9 cellular contexts compared by ENCODE assay signal in the genomic region with DNA sequence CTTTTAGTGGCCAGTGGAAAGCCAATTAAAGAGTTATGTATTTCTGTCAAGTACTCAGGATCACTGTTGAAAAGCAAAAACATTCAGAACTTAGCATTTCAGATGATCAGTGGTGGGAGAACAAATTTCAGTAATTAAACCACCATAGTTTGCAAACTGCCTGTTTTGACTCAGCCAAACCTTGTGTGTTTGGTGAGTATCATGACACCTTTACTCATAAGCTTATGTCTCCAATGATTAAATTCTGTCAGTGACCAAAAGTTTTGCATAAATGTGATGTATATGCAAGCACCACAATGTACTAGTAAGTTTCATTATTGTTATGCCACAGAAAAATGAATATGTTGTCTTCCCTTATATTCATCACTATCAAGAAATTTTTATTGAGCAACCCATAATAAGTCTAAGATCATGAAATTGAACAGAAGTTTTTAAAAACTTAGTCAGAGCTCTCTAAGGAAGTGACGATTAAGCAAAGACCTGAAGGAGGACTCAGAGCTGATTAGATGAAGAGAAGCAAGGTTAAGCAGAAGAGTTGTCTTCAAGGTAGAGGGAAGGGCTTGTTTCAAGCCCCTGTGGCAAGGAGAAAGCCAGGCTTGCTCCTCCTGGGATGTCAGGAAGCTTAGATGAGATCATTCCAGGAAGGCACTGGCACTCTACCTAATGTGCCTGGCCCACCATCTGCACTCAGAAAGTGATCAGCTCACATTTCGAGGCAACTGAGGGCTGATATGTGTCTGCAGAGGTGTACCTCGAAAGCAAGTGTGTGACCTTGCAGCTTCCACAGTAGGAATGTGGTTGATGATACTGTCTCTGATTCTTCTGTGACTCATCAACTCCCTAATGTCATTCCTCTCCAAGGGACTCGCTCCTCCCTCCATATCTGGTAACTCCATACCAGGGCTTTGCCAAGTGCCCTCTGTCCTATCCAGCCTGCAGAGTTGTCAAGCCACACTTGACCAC. TPM values are rescaled to one million over a fixed set of nuclear protein-coding genes. Genes with fewer than 3 reads are reported as not detected.
DNase-seq lines count a peak whose midpoint lies in the region; ATAC-seq, FAIRE-seq and TF ChIP-seq lines count a peak whose summit lies in the region.
"Had no signal": no experiment of that assay in that cellular context is flagged by ENCODE, and none has a peak within 500 bp of the region (broad histone marks: within the 10 kb centered on the region; RNA-seq: fewer than 3 reads in every experiment).

No MANE protein-coding gene starts in this region.

- no peak for TF ChIP-seq CTCF in fibroblast of villous mesenchyme (IDR thresholded peaks at IDR 0.05; ENCODE audit: insufficient read depth, low read depth, low read length)
- no peak for TF ChIP-seq CTCF in gastroesophageal sphincter (IDR thresholded peaks at IDR 0.05)

- ATAC-seq in GM21529 (IDR thresholded peaks at IDR 0.05; ENCODE audit: unreplicated experiment) (peak; percentile 74), gastroesophageal sphincter (no peak)

- FAIRE-seq in GM12892 (lab: Jason Lieb, UNC), result peak; percentile 78

- DNase-seq in GM12892 (ENCODE audit: insufficient read length), result no peak
- peak; percentile 31 for DNase-seq in HS-27A (ENCODE audit: low read depth)
- peak; percentile 28 for DNase-seq in fibroblast of villous mesenchyme (ENCODE audit: low read depth)
- no peak for DNase-seq in hippocampal formation (lab: John Stamatoyannopoulos, UW)
- DNase-seq in stimulated activated naive CD4-positive, alpha-beta T cell treated with Interleukin-2 at 50 U/mL for 16 hours (lab: John Stamatoyannopoulos, UW), result no peak
- no peak for DNase-seq in activated gamma-delta T cell (lab: John Stamatoyannopoulos, UW)

- TF ChIP-seq POLR2A in GM12892 (IDR thresholded peaks at IDR 0.05; ENCODE audit: low read depth, low read length) (no peak), gastroesophageal sphincter (IDR thresholded peaks at IDR 0.05) (no peak)

- H3K4me3 ChIP-seq in fibroblast of villous mesenchyme (ENCODE audit: low read depth, low read length) (no peak overlapping the region), gastroesophageal sphincter (no peak overlapping the region)
- H3K4me3 ChIP-seq: thoracic aorta had no signal

- no peaks in the 10 kb centered on the region for H3K9me3 ChIP-seq in gastroesophageal sphincter
- H3K9me3 ChIP-seq: thoracic aorta had no signal

- 82 to 85% methylated on average over 4 of the region's 4 CpGs for WGBS in gastroesophageal sphincter (ENCODE audit: low coverage in 1 of 2), 2 donors

- H3K27me3 ChIP-seq in gastroesophageal sphincter, result no peaks in the 10 kb centered on the region

- H3K27ac ChIP-seq in gastroesophageal sphincter, result no peak overlapping the region
- H3K27ac ChIP-seq: thoracic aorta had no signal

- peaks cover 0 to 30% of the 10 kb centered on the region in 2 donors for H3K36me3 ChIP-seq in gastroesophageal sphincter

- no peak for TF ChIP-seq EP300 in gastroesophageal sphincter (IDR thresholded peaks at IDR 0.05)

- peaks cover 0 to 16% (median 0%) of the 10 kb centered on the region in 3 donors for H3K4me1 ChIP-seq in gastroesophageal sphincter

RNA-seq across cellular contexts. Expression of gene KCTD18, which starts 54.7 kb away (rescaled TPM):
- polyA plus RNA-seq in GM12892 (2012; ENCODE audit: missing spikeins), result 16.3 TPM
- total RNA-seq in fibroblast of villous mesenchyme (16.4 and 17.4 TPM in 2 replicates), gastroesophageal sphincter (10 to 100 TPM; 23.7 to 33.8 (median 28.8) TPM)

Comparison
In these comparisons a context has a peak if more than half of its experiments do, and no peak if none do; other contexts are left out.
1. DNase-seq: peak in HS-27A (single experiment) and fibroblast of villous mesenchyme (single experiment); none in GM12892 (single experiment), hippocampal formation (0 of 2), stimulated activated naive CD4-positive, alpha-beta T cell treated with Interleukin-2 at 50 U/mL for 16 hours (single experiment) and activated gamma-delta T cell (single experiment).